In genomic region chr16:81004646-81005353, GRCh38 we compare ENCODE assay signal across 8 cellular contexts. TPM values are rescaled to one million over a fixed set of nuclear protein-coding genes. Genes with fewer than 3 reads are reported as not detected.
A peak's percentile ranks its signal among the peaks of the same experiment; 100 is the strongest.
DNase-seq lines count a peak whose midpoint lies in the region; ATAC-seq and TF ChIP-seq lines count a peak whose summit lies in the region.

No MANE protein-coding gene starts in this region.

- H3K4me3 ChIP-seq in CD8-positive, alpha-beta memory T cell (ENCODE audit: low read length), result peak overlapping the region; percentile 52
- H3K4me3 ChIP-seq in astrocyte of the spinal cord (ENCODE audit: low read depth, low read length) (peak overlapping the region; percentile 1), subcutaneous abdominal adipose tissue (ENCODE audit: low read depth in 1 of 5, low read length in 5 of 5) (peak overlapping the region in 3 of 5 donors; percentile 39 to 50 (median 47))

- no peaks in the 10 kb centered on the region for H3K27me3 ChIP-seq in CD8-positive, alpha-beta memory T cell (ENCODE audit: insufficient read depth, low read length, poor library complexity, severe bottlenecking)
- H3K27me3 ChIP-seq in subcutaneous abdominal adipose tissue (ENCODE audit: control insufficient read depth in 5 of 5, insufficient read depth in 4 of 5, low read length in 5 of 5), result no peaks in the 10 kb centered on the region

- peak overlapping the region; percentile 73 to 98 (median 89) for H3K4me3 Mint-ChIP-seq in CD8-positive, alpha-beta memory T cell

- peaks cover 0 to 10% of the 10 kb centered on the region in 2 donors for H3K27me3 Mint-ChIP-seq in CD8-positive, alpha-beta memory T cell

- POLR2A ChIA-PET in CD8-positive, alpha-beta memory T cell (lab: Charles Lee), result interaction anchor here (0.7 to 1.3 kb wide), 2 partner anchors 30 to 72 kb away, joined by 3 to 8 read pairs; partner anchors contain the start of genes ATMIN and C16orf46

- peak in 2 of 5 donors; percentile 53 to 60 for DNase-seq in CD8-positive, alpha-beta memory T cell
- DNase-seq in H4 (ENCODE audit: low spot score), result peak; percentile 27
- peak; percentile 20 for DNase-seq in NOMO-1 treated with dmso at 0.1 percent for 144 hours (lab: John Stamatoyannopoulos, UW; ENCODE audit: unreplicated experiment)
- peak; percentile 78 for DNase-seq in astrocyte of the spinal cord (ENCODE audit: low read depth, low spot score)
- DNase-seq in left kidney (ENCODE audit: low read depth, low spot score), result peak; percentile 83
- DNase-seq in effector CD8-positive, alpha-beta T cell (lab: John Stamatoyannopoulos, UW), result no peak

- H3K9ac ChIP-seq in subcutaneous abdominal adipose tissue (ENCODE audit: low read length in 5 of 5), result peak overlapping the region in 3 of 5 donors; percentile 35 to 66 (median 48)

- peaks cover 42 to 73% (median 64%) of the 10 kb centered on the region in 3 donors for H3K4me1 Mint-ChIP-seq in CD8-positive, alpha-beta memory T cell

- no peaks in the 10 kb centered on the region for H3K9me3 Mint-ChIP-seq in CD8-positive, alpha-beta memory T cell

- no peaks in the 10 kb centered on the region for H3K36me3 ChIP-seq in CD8-positive, alpha-beta memory T cell (ENCODE audit: insufficient read depth, low read length)
- no peaks in the 10 kb centered on the region for H3K36me3 ChIP-seq in subcutaneous abdominal adipose tissue (ENCODE audit: control insufficient read depth in 5 of 5, insufficient read depth in 5 of 5, low read length in 5 of 5)

- ATAC-seq in activated CD4-positive, CD25-positive, alpha-beta regulatory T cell treated with anti-CD3 and anti-CD28 coated beads, Interleukin-2, amount 50 U/mL, for 24 hours, result no peak

- in situ Hi-C loops in astrocyte of the spinal cord (cut with HindIII; ENCODE audit: low sequenced_read_pairs), result no loop called here

- TF ChIP-seq CTCF in astrocyte of the spinal cord (IDR thresholded peaks at IDR 0.05; ENCODE audit: low read depth, low read length), result peak; percentile 57

- no peaks in the 10 kb centered on the region for H3K9me3 ChIP-seq in CD8-positive, alpha-beta memory T cell (ENCODE audit: low read length)
- no peaks in the 10 kb centered on the region for H3K9me3 ChIP-seq in subcutaneous abdominal adipose tissue (ENCODE audit: control insufficient read depth in 5 of 5, low read length in 5 of 5)

- H3K36me3 Mint-ChIP-seq in CD8-positive, alpha-beta memory T cell, result peaks cover 0 to 18% (median 0%) of the 10 kb centered on the region in 3 donors

- CTCF ChIA-PET in CD8-positive, alpha-beta memory T cell (lab: Charles Lee), result interaction anchor here (0.6 to 4.4 kb wide), 12 partner anchors 8 to 92 kb away, joined by 3 to 77 read pairs (median 4); partner anchors contain the start of gene ATMIN

- H3K27ac ChIP-seq in CD8-positive, alpha-beta memory T cell (ENCODE audit: low read depth, low read length), result peak overlapping the region; percentile 49
- H3K27ac ChIP-seq in subcutaneous abdominal adipose tissue (ENCODE audit: low read depth, low read length), result no peak overlapping the region

- peak overlapping the region; percentile 73 to 100 (median 90) for H3K27ac Mint-ChIP-seq in CD8-positive, alpha-beta memory T cell

- peaks cover 25% of the 10 kb centered on the region for H3K4me1 ChIP-seq in CD8-positive, alpha-beta memory T cell (ENCODE audit: insufficient read depth, low read length)
- H3K4me1 ChIP-seq in subcutaneous abdominal adipose tissue (ENCODE audit: control insufficient read depth in 5 of 5, insufficient read depth in 5 of 5, low read length in 5 of 5), result peaks cover 3 to 40% (median 29%) of the 10 kb centered on the region in 5 donors

RNA-seq across cellular contexts. Expression of gene CMC2, which starts 1.9 kb away (rescaled TPM):
- 100 to 1,000 TPM; 125 to 126 TPM for total RNA-seq in CD8-positive, alpha-beta memory T cell
- 135 TPM for polyA plus RNA-seq in CD8-positive, alpha-beta memory T cell
- total RNA-seq in H4 (2014; rRNA removed; shearing (Covaris generic)), result 135 and 176 TPM in 2 replicates

RNA-seq across cellular contexts. Expression of gene CENPN, which starts 2.2 kb away (rescaled TPM):
- total RNA-seq in CD8-positive, alpha-beta memory T cell, result 10 to 100 TPM; 52.2 to 53.7 TPM
- 4.7 TPM for polyA plus RNA-seq in CD8-positive, alpha-beta memory T cell
- total RNA-seq in H4 (2014; rRNA removed; shearing (Covaris generic)), result 147 and 234 TPM in 2 replicates

RNA-seq across cellular contexts. Expression of gene ATMIN, which starts 30.8 kb away (rescaled TPM):
- 10 to 100 TPM; 30.5 to 31.3 TPM for total RNA-seq in CD8-positive, alpha-beta memory T cell
- 39.2 TPM for polyA plus RNA-seq in CD8-positive, alpha-beta memory T cell
- 36.5 and 44.2 TPM in 2 replicates for total RNA-seq in H4 (2014; rRNA removed; shearing (Covaris generic))

Comparison
In these comparisons a context has a peak if more than half of its experiments do, and no peak if none do; other contexts are left out.
1. H3K4me3 ChIP-seq: peak in every context shown above with its lines; median percentile 52 in CD8-positive, alpha-beta memory T cell; 47 in subcutaneous abdominal adipose tissue; 1 in astrocyte of the spinal cord.